ENCODE assay signal across 9 cellular contexts in the genomic region with DNA sequence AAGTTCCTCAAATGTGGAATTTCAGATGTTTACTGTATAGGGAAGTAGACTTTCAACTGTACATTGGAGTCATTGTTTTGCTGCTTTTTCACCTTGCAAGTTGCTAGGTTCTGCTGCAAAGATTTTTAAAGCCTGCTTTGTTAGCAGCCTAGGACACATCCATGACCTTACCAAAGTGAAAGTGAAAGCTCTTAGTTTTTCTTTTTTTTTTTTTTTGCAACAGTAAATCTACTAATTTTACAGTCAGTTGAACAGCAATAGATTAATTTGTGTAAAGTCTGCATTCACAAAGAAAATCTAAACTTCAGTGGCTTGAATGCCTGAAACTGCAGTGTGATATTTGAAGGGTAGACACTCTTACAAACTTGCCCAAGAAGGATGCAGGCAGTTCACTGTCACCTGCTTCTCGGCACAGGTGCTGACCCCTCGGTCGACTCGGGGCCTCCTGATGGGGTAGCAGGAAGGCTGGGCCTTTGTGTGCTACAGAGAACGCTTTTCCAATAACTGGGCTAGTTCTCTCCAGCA. TPM values are rescaled to one million over a fixed set of nuclear protein-coding genes. Genes with fewer than 3 reads are reported as not detected.
DNase-seq lines count a peak whose midpoint lies in the region; ATAC-seq and TF ChIP-seq lines count a peak whose summit lies in the region.
"Had no signal": no experiment of that assay in that cellular context is flagged by ENCODE, and none has a peak within 500 bp of the region (broad histone marks: within the 10 kb centered on the region; RNA-seq: fewer than 3 reads in every experiment).

No MANE protein-coding gene starts in this region.

- intact Hi-C loops in esophagus squamous epithelium (cut with DNase I) = no loop called here

- H3K27me3 ChIP-seq in esophagus squamous epithelium = no peaks in the 10 kb centered on the region

- peak; percentile 8 to 47 for DNase-seq in NCI-H526 (lab: John Stamatoyannopoulos, UW)
- DNase-seq in NCI-H526 treated with DMSO at 0.1 percent for 48 hours (lab: John Stamatoyannopoulos, UW) = no peak
- DNase-seq in SW480 (ENCODE audit: low spot score) = peak; percentile 30
- DNase-seq in esophagus squamous epithelium (lab: John Stamatoyannopoulos, UW) = no peak
- no peak for DNase-seq in SHP77 treated with DMSO at 0.1 percent for 48 hours (lab: John Stamatoyannopoulos, UW)
- no peak for DNase-seq in HuH-7.5 (ENCODE audit: low spot score)
- no peak for DNase-seq in nucleus accumbens (lab: John Stamatoyannopoulos, UW)
- DNase-seq: stimulated activated CD4-positive, alpha-beta T cell treated with anti-CD3 and anti-CD28 coated beads, Interleukin-12 subunit alpha, Interleukin-12 subunit beta, amount 100 ng/mL, for 4 hours had no signal

- H3K36me3 Mint-ChIP-seq in stimulated activated memory B cell treated with anti-CD40 and anti-IgM and Interleukin-4, amounts not matched to agents 10 μg/mL and 1 μg/mL and 100 μg/mL, for 72 hours = no peaks in the 10 kb centered on the region

- H3K4me3 ChIP-seq in esophagus squamous epithelium = peak overlapping the region in 3 of 4 donors; percentile 18 to 50 (median 23)

- no peaks in the 10 kb centered on the region for H3K27me3 Mint-ChIP-seq in stimulated activated memory B cell treated with anti-CD40 and anti-IgM and Interleukin-4, amounts not matched to agents 10 μg/mL and 1 μg/mL and 100 μg/mL, for 72 hours

- no peaks in the 10 kb centered on the region for H3K9me3 ChIP-seq in esophagus squamous epithelium

- ATAC-seq in stimulated activated memory B cell treated with anti-CD40 and anti-IgM and Interleukin-4, amounts not matched to agents 10 μg/mL and 1 μg/mL and 100 μg/mL, for 72 hours = no peak

- no peak for TF ChIP-seq POLR2A in esophagus squamous epithelium (IDR thresholded peaks at IDR 0.05)

- H3K4me3 Mint-ChIP-seq in stimulated activated memory B cell treated with anti-CD40 and anti-IgM and Interleukin-4, amounts not matched to agents 10 μg/mL and 1 μg/mL and 100 μg/mL, for 72 hours = peak overlapping the region; percentile 91

- no peaks in the 10 kb centered on the region for H3K36me3 ChIP-seq in esophagus squamous epithelium

- no peak for TF ChIP-seq CTCF in esophagus squamous epithelium (IDR thresholded peaks at IDR 0.05)

- H3K4me1 ChIP-seq in esophagus squamous epithelium = peaks cover 0 to 26% (median 0%) of the 10 kb centered on the region in 3 donors

- H3K27ac Mint-ChIP-seq in stimulated activated memory B cell treated with anti-CD40 and anti-IgM and Interleukin-4, amounts not matched to agents 10 μg/mL and 1 μg/mL and 100 μg/mL, for 72 hours = peak overlapping the region; percentile 99

- H3K4me1 Mint-ChIP-seq in stimulated activated memory B cell treated with anti-CD40 and anti-IgM and Interleukin-4, amounts not matched to agents 10 μg/mL and 1 μg/mL and 100 μg/mL, for 72 hours = peaks cover 27% of the 10 kb centered on the region

- WGBS in esophagus squamous epithelium, 2 donors = 2 to 21% methylated on average over 5 of the region's 5 CpGs

- H3K27ac ChIP-seq in esophagus squamous epithelium = peak overlapping the region in 3 of 4 donors; percentile 25 to 51 (median 40)

- H3K9me3 Mint-ChIP-seq in stimulated activated memory B cell treated with anti-CD40 and anti-IgM and Interleukin-4, amounts not matched to agents 10 μg/mL and 1 μg/mL and 100 μg/mL, for 72 hours = no peaks in the 10 kb centered on the region

RNA-seq across cellular contexts. Expression of a gene that starts 5.0 kb away (rescaled TPM):
- total RNA-seq in esophagus squamous epithelium = 10 to 100 TPM; 31.1 to 41.7 (median 35.0) TPM

RNA-seq across cellular contexts. Expression of a gene that starts 31.0 kb away (rescaled TPM):
- 100 to 1,000 TPM in 1 of 4 donors, 10 to 100 TPM in 3; 76.4 to 113 (median 86.5) TPM for total RNA-seq in esophagus squamous epithelium

Comparison
In these comparisons a context has a peak if more than half of its experiments do, and no peak if none do; other contexts are left out.
1. DNase-seq: peak in NCI-H526 (2 of 2) and SW480 (single experiment); none in NCI-H526 treated with DMSO at 0.1 percent for 48 hours (single experiment), esophagus squamous epithelium (single experiment), SHP77 treated with DMSO at 0.1 percent for 48 hours (single experiment), HuH-7.5 (single experiment) and nucleus accumbens (0 of 56).